In genomic region chr4:94127707-94128328, GRCh38 we compare ENCODE assay signal across 9 cellular contexts.
DNase-seq lines count a peak whose midpoint lies in the region; ATAC-seq and TF ChIP-seq lines count a peak whose summit lies in the region.
"Had no signal": no experiment of that assay in that cellular context is flagged by ENCODE, and none has a peak within 500 bp of the region (broad histone marks: within the 10 kb centered on the region; RNA-seq: fewer than 3 reads in every experiment).

No MANE protein-coding gene starts in this region.

- DNase-seq in BE2C = no peak
- no peak for DNase-seq in RWPE2 (ENCODE audit: low spot score)
- DNase-seq in glomerular endothelial cell (ENCODE audit: extremely low read depth, low read depth, low spot score) = peak; percentile 22
- no peak for DNase-seq in upper lobe of right lung
- DNase-seq in NCI-H146 treated with DMSO at 0.1 percent for 48 hours (lab: John Stamatoyannopoulos, UW; ENCODE audit: unreplicated experiment) = no peak
- no peak for DNase-seq in NK-92 treated with Interleukin-12 subunit alpha and Interleukin-12 subunit beta, amount 100 ng/mL, for 24 hours (lab: John Stamatoyannopoulos, UW)
- DNase-seq: naive B cell had no signal

- H3K27me3 ChIP-seq in BE2C = no peaks in the 10 kb centered on the region
- peaks cover 2% of the 10 kb centered on the region for H3K27me3 ChIP-seq in RWPE2 (ENCODE audit: insufficient read depth, poor library complexity, severe bottlenecking)
- H3K27me3 ChIP-seq in upper lobe of right lung = no peaks in the 10 kb centered on the region

- intact Hi-C loops in upper lobe of right lung (cut with DNase I) = no loop called here

- no peaks in the 10 kb centered on the region for H3K9me3 ChIP-seq in BE2C
- no peaks in the 10 kb centered on the region for H3K9me3 ChIP-seq in RWPE2 (ENCODE audit: severe bottlenecking)
- no peaks in the 10 kb centered on the region for H3K9me3 ChIP-seq in upper lobe of right lung

- H3K4me1 ChIP-seq in BE2C (no peaks in the 10 kb centered on the region), RWPE2 (ENCODE audit: insufficient read depth, poor library complexity, severe bottlenecking) (no peaks in the 10 kb centered on the region), upper lobe of right lung (no peaks in the 10 kb centered on the region)

- peak; percentile 84 for ATAC-seq in GM18861 (IDR thresholded peaks at IDR 0.05; ENCODE audit: unreplicated experiment)
- peak; percentile 76 for ATAC-seq in HG03280 (IDR thresholded peaks at IDR 0.05; ENCODE audit: unreplicated experiment)
- ATAC-seq in RWPE2 (ENCODE audit: low read depth) = peak; percentile 55; the same call in 1 of the 3 replicates
- peak; percentile 72 for ATAC-seq in upper lobe of right lung

- H3K27ac ChIP-seq in RWPE2 (ENCODE audit: poor library complexity, severe bottlenecking) (no peak overlapping the region), upper lobe of right lung (no peak overlapping the region)

- H3K4me3 ChIP-seq in BE2C (ENCODE audit: low read depth, low read length) (no peak overlapping the region), RWPE2 (ENCODE audit: severe bottlenecking) (no peak overlapping the region), upper lobe of right lung (no peak overlapping the region)

- no peaks in the 10 kb centered on the region for H3K36me3 ChIP-seq in BE2C
- H3K36me3 ChIP-seq in RWPE2 (ENCODE audit: low read depth) = no peaks in the 10 kb centered on the region
- no peaks in the 10 kb centered on the region for H3K36me3 ChIP-seq in upper lobe of right lung

- TF ChIP-seq CTCF in BE2C (IDR thresholded peaks at IDR 0.05; ENCODE audit: low read depth, low read length) (peak; percentile 70), RWPE2 (IDR thresholded peaks at IDR 0.05; ENCODE audit: poor library complexity, severe bottlenecking) (peak; percentile 80), upper lobe of right lung (IDR thresholded peaks at IDR 0.05) (peak; percentile 66)
